8 cellular contexts compared by ENCODE assay signal in genomic region chr1:218284917-218285635, GRCh38. TPM values are rescaled to one million over a fixed set of nuclear protein-coding genes. Genes with fewer than 3 reads are reported as not detected.
DNase-seq lines count a peak whose midpoint lies in the region; ATAC-seq, FAIRE-seq and TF ChIP-seq lines count a peak whose summit lies in the region.

Gene RRP15 (plus strand): TSS chr1:218285293. CDS start chr1:218285317, 24 bp downstream.

- DNase-seq in NCI-H2107 (lab: John Stamatoyannopoulos, UW) (peak; percentile 85), body of pancreas (peak; percentile 88 to 94 (median 90)), iPS DF 6.9 (ENCODE audit: low read depth, low spot score) (peak; percentile 78), gastrocnemius medialis (peak; percentile 80 to 82)

- H3K27me3 ChIP-seq in body of pancreas (no peaks in the 10 kb centered on the region), iPS DF 6.9 (ENCODE audit: control insufficient read depth, insufficient read depth, low read length) (no peaks in the 10 kb centered on the region), gastrocnemius medialis (no peaks in the 10 kb centered on the region)

- H3K27ac ChIP-seq in body of pancreas (peak within 1 kb of the TSS; percentile 47 to 77 (median 66)), iPS DF 6.9 (ENCODE audit: low read length) (no peak within 1 kb of the TSS), gastrocnemius medialis (peak within 1 kb of the TSS; percentile 82 to 93 (median 92))

- TF ChIP-seq POLR2A in GM18526 (IDR thresholded peaks at IDR 0.05; ENCODE audit: extremely low read depth, insufficient read length) (peak; percentile 86), body of pancreas (IDR thresholded peaks at IDR 0.05) (peak; percentile 46 to 74 (median 69)), gastrocnemius medialis (IDR thresholded peaks at IDR 0.05) (peak; percentile 46 to 52)

- peak within 1 kb of the TSS; percentile 52 to 83 for H3K4me3 ChIP-seq in body of pancreas
- peak within 1 kb of the TSS; percentile 92 for H3K4me3 ChIP-seq in iPS DF 6.9 (ENCODE audit: low read length)
- peak within 1 kb of the TSS; percentile 62 to 99 (median 96) for H3K4me3 ChIP-seq in gastrocnemius medialis

- in situ Hi-C loops in gastrocnemius medialis (cut with MboI; ENCODE audit: low sequenced_read_pairs in 4 of 4): no loop called here

- ATAC-seq in HG03064 (IDR thresholded peaks at IDR 0.05; ENCODE audit: low read depth, unreplicated experiment): peak; percentile 99
- ATAC-seq in body of pancreas: peak; percentile 99
- peak; percentile 97 to 99 for ATAC-seq in gastrocnemius medialis

- WGBS in body of pancreas, 2 donors: 0 to 1% methylated on average over 45 of the region's 45 CpGs
- WGBS in iPS DF 6.9 (ENCODE audit: insufficient coverage, insufficient read length): no CpG with 5 or more reads among the region's 45 CpGs

- peak in 3 of 7 experiments; percentile 20 to 40 (median 24) for TF ChIP-seq CTCF in body of pancreas (IDR thresholded peaks at IDR 0.05)
- TF ChIP-seq CTCF in gastrocnemius medialis (IDR thresholded peaks at IDR 0.05 in 4 of 5, conservative IDR thresholded peaks at IDR 0.05 in 1 of 5): peak in 1 of 5 experiments; percentile 15

- H3K36me3 ChIP-seq in body of pancreas (replicated peaks in 1 of 2; ENCODE audit: insufficient read depth in 1 of 2, low read depth in 2 of 2) (no peaks in the 10 kb centered on the region), iPS DF 6.9 (ENCODE audit: control insufficient read depth, insufficient read depth, low read length) (no peaks in the 10 kb centered on the region), gastrocnemius medialis (no peaks in the 10 kb centered on the region)

- H3K4me1 ChIP-seq in body of pancreas (peaks cover 22% of the 10 kb centered on the region), iPS DF 6.9 (ENCODE audit: control insufficient read depth, insufficient read depth, low read length) (no peaks in the 10 kb centered on the region), gastrocnemius medialis (peaks cover 17 to 18% of the 10 kb centered on the region in 2 donors)

- intact Hi-C loops in body of pancreas (cut with DNase I) (no loop called here), gastrocnemius medialis (cut with DNase I; ENCODE audit: low total_unique reads) (loop anchor here (2.0 kb wide), 1 partner anchor 890 kb away; no protein-coding TSS in a partner anchor)

- H3K9me3 ChIP-seq in body of pancreas (no peaks in the 10 kb centered on the region), iPS DF 6.9 (ENCODE audit: control insufficient read depth, insufficient read depth, low read length) (no peaks in the 10 kb centered on the region), gastrocnemius medialis (no peaks in the 10 kb centered on the region)

- FAIRE-seq in A204.1 (lab: Jason Lieb, UNC) (peak; percentile 35), TTC549 (lab: Jason Lieb, UNC) (peak; percentile 86)

RNA-seq across cellular contexts. Expression of gene RRP15, which starts in this region (rescaled TPM):
- total RNA-seq in body of pancreas: 1 to 10 TPM; 2.6 to 7.9 TPM
- total RNA-seq in gastrocnemius medialis: 10 to 100 TPM; 13.1 to 27.4 (median 18.8) TPM
